1 cellular context compared by ENCODE assay signal in genomic region chr9:135906291-135907005, GRCh38.
TF ChIP-seq lines count a peak whose summit lies in the region.

No MANE protein-coding gene starts in this region.

TF ChIP-seq in HepG2, 621 proteins besides CTCF, POLR2A, EP300 and RAD21 (continued from another document):
- TF ChIP-seq GLMP (CRISPR knock-in tag; IDR thresholded peaks at IDR 0.05; ENCODE audit: borderline replicate concordance) (no peak), ARID3A (IDR thresholded peaks at IDR 0.05; ENCODE audit: low read depth, low read length) (no peak), KLF15 (CRISPR knock-in tag; IDR thresholded peaks at IDR 0.05; ENCODE audit: borderline replicate concordance) (no peak), MYC (CRISPR knock-in tag; IDR thresholded peaks at IDR 0.05; ENCODE audit: borderline replicate concordance) (0 out of 2 replicates have a peak, but pooled peaks have one; percentile 6), NFYC (CRISPR knock-in tag; IDR thresholded peaks at IDR 0.05) (no peak), ZNF644 (CRISPR knock-in tag; IDR thresholded peaks at IDR 0.05; ENCODE audit: low read depth) (no peak), ZSCAN21 (CRISPR knock-in tag; IDR thresholded peaks at IDR 0.05; ENCODE audit: borderline replicate concordance) (no peak), ZBTB2 (CRISPR knock-in tag; IDR thresholded peaks at IDR 0.05; ENCODE audit: low read depth) (no peak), ZNF780A (CRISPR knock-in tag; IDR thresholded peaks at IDR 0.05) (no peak), ARNT (IDR thresholded peaks at IDR 0.05) (no peak), STAT5B (CRISPR knock-in tag; IDR thresholded peaks at IDR 0.05) (no peak), RNF219 (CRISPR knock-in tag; IDR thresholded peaks at IDR 0.05) (no peak), MAFF (IDR thresholded peaks at IDR 0.05; ENCODE audit: low read depth, low read length) (no peak), KDM5B (CRISPR knock-in tag; IDR thresholded peaks at IDR 0.05; ENCODE audit: borderline replicate concordance) (0 out of 2 replicates have a peak, but pooled peaks have one; percentile 49), GABPB1 (CRISPR knock-in tag; IDR thresholded peaks at IDR 0.05) (peak; percentile 24; the same call in 1 of the 2 replicates), ZNF713 (CRISPR knock-in tag; IDR thresholded peaks at IDR 0.05) (no peak), SIX4 (CRISPR knock-in tag; IDR thresholded peaks at IDR 0.05) (no peak), BRD4 (CRISPR knock-in tag; IDR thresholded peaks at IDR 0.05) (no peak), NCOR1 (IDR thresholded peaks at IDR 0.05; ENCODE audit: borderline replicate concordance, low read length) (no peak), ZFY (CRISPR knock-in tag; IDR thresholded peaks at IDR 0.05) (peak; percentile 28; the same call in 1 of the 2 replicates), KDM3A (CRISPR knock-in tag; IDR thresholded peaks at IDR 0.05; ENCODE audit: low read depth) (no peak), MEF2D (CRISPR knock-in tag; IDR thresholded peaks at IDR 0.05) (no peak), ZBTB43 (CRISPR knock-in tag; conservative IDR thresholded peaks at IDR 0.05) (no peak), FOSL1 (CRISPR knock-in tag; IDR thresholded peaks at IDR 0.05; ENCODE audit: borderline replicate concordance) (no peak), ZNF570 (CRISPR knock-in tag; IDR thresholded peaks at IDR 0.05; ENCODE audit: borderline replicate concordance) (no peak), ZSCAN5A (CRISPR knock-in tag; IDR thresholded peaks at IDR 0.05; ENCODE audit: borderline replicate concordance) (no peak), ZBTB49 (CRISPR knock-in tag; IDR thresholded peaks at IDR 0.05; ENCODE audit: borderline replicate concordance) (no peak)
TF ChIP-seq in HepG2: peak in this region for 19.
